9 cellular contexts compared by ENCODE assay signal in genomic region chr12:121789233-121789781, GRCh38. TPM values are rescaled to one million over a fixed set of nuclear protein-coding genes. Genes with fewer than 3 reads are reported as not detected.
DNase-seq lines count a peak whose midpoint lies in the region; ATAC-seq and TF ChIP-seq lines count a peak whose summit lies in the region.
"Had no signal": no experiment of that assay in that cellular context is flagged by ENCODE, and none has a peak within 500 bp of the region (broad histone marks: within the 10 kb centered on the region; RNA-seq: fewer than 3 reads in every experiment).

No MANE protein-coding gene starts in this region.

- no peak for TF ChIP-seq CTCF in breast epithelium (IDR thresholded peaks at IDR 0.05)
- no peak for TF ChIP-seq CTCF in MCF 10A (IDR thresholded peaks at IDR 0.05; ENCODE audit: unreplicated experiment)
- no peak for TF ChIP-seq CTCF in Panc1 (IDR thresholded peaks at IDR 0.05)
- no peak for TF ChIP-seq CTCF in esophagus muscularis mucosa (IDR thresholded peaks at IDR 0.05)
- TF ChIP-seq CTCF in HFFc6 (IDR thresholded peaks at IDR 0.05), result no peak

- H3K4me1 ChIP-seq in breast epithelium (peaks cover 0 to under 1% of the 10 kb centered on the region in 2 donors), Panc1 (ENCODE audit: control insufficient read depth, insufficient read depth, low read length) (peaks cover 54% of the 10 kb centered on the region), esophagus muscularis mucosa (peaks cover 33 to 40% (median 35%) of the 10 kb centered on the region in 4 donors), thymus (ENCODE audit: control insufficient read depth, insufficient read depth, low read length) (peaks cover 43% of the 10 kb centered on the region)

- H3K36me3 ChIP-seq in breast epithelium, result no peaks in the 10 kb centered on the region
- peaks cover 4% of the 10 kb centered on the region; the same call in 1 of the 2 replicates for H3K36me3 ChIP-seq in Panc1 (ENCODE audit: control insufficient read depth, insufficient read depth, low read length)
- no peaks in the 10 kb centered on the region for H3K36me3 ChIP-seq in esophagus muscularis mucosa
- H3K36me3 ChIP-seq in thymus (ENCODE audit: control insufficient read depth, insufficient read depth), result no peaks in the 10 kb centered on the region
- H3K36me3 ChIP-seq: SJSA1 had no signal

- intact Hi-C loops in breast epithelium (cut with DNase I; ENCODE audit: low total_unique reads) (no loop called here), MCF 10A (cut with micrococcal nuclease) (no loop called here), Panc1 (cut with micrococcal nuclease; ENCODE audit: unreplicated experiment) (no loop called here), esophagus muscularis mucosa (cut with DNase I) (no loop called here)

- CTCF ChIA-PET in MCF 10A (lab: Yijun Ruan, JAX), result interaction anchor here (0.6 to 10.6 kb wide), 2 partner anchors 9 to 209 kb away, joined by 3 to 301 read pairs; no protein-coding TSS in a partner anchor
- CTCF ChIA-PET in Panc1 (lab: Charles Lee), result interaction anchor here (0.6 kb wide), 1 partner anchor 13 kb away, joined by 7 read pairs; no protein-coding TSS in a partner anchor

- BruUV-seq in MCF 10A (replicated peaks; lab: Mats Ljungman, UMichigan) (no TSS peak), Panc1 (replicated peaks; lab: Mats Ljungman, UMichigan) (no TSS peak)

- POLR2A ChIA-PET in MCF 10A (lab: Yijun Ruan, JAX) (interaction anchor here (9.2 kb wide), 1 partner anchor 8 kb away, joined by 167 read pairs; the partner anchor contains the start of gene RHOF), Panc1 (lab: Charles Lee) (no interaction called here)

- H3K27me3 ChIP-seq in breast epithelium (no peaks in the 10 kb centered on the region), Panc1 (ENCODE audit: control insufficient read depth, insufficient read depth, low read length) (no peaks in the 10 kb centered on the region), esophagus muscularis mucosa (no peaks in the 10 kb centered on the region), thymus (ENCODE audit: control insufficient read depth, insufficient read depth) (no peaks in the 10 kb centered on the region)
- H3K27me3 ChIP-seq: SJSA1 had no signal

- H3K4me1 Mint-ChIP-seq in MCF 10A (ENCODE audit: insufficient read depth, unreplicated experiment) (peaks cover 36% of the 10 kb centered on the region), HFFc6 (ENCODE audit: low read depth) (peaks cover 36% of the 10 kb centered on the region)

- no peaks in the 10 kb centered on the region for H3K9me3 ChIP-seq in breast epithelium
- no peaks in the 10 kb centered on the region for H3K9me3 ChIP-seq in Panc1 (ENCODE audit: control insufficient read depth, insufficient read depth, low read depth, low read length)
- H3K9me3 ChIP-seq in esophagus muscularis mucosa, result no peaks in the 10 kb centered on the region
- no peaks in the 10 kb centered on the region for H3K9me3 ChIP-seq in thymus (ENCODE audit: control insufficient read depth)

- no peak for TF ChIP-seq POLR2A in breast epithelium (IDR thresholded peaks at IDR 0.05)
- TF ChIP-seq POLR2A in esophagus muscularis mucosa (IDR thresholded peaks at IDR 0.05; ENCODE audit: low read depth), result no peak

- in situ Hi-C loops in Panc1 (cut with HindIII; ENCODE audit: low pct_unique_long_range_greater_than_20kb, low sequenced_read_pairs), result no loop called here

- DNase-seq in breast epithelium (ENCODE audit: low spot score in 2 of 2) (no peak), MCF 10A (ENCODE audit: unreplicated experiment) (no peak), Panc1 (ENCODE audit: low read depth, low spot score) (no peak), esophagus muscularis mucosa (ENCODE audit: extremely low spot score) (no peak), HFFc6 (no peak)

- no peak for TF ChIP-seq EP300 in esophagus muscularis mucosa (IDR thresholded peaks at IDR 0.05)

- 60% methylated on average over 5 of the region's 13 CpGs for WGBS in esophagus muscularis mucosa
- WGBS in thymus, result 9% methylated on average over 13 of the region's 13 CpGs

- H3K27me3 Mint-ChIP-seq in MCF 10A (ENCODE audit: insufficient read depth, unreplicated experiment) (no peaks in the 10 kb centered on the region), HFFc6 (ENCODE audit: insufficient read depth) (peaks cover 6% of the 10 kb centered on the region)

- no peak overlapping the region for H3K27ac Mint-ChIP-seq in MCF 10A (ENCODE audit: low read depth, unreplicated experiment)
- no peak overlapping the region for H3K27ac Mint-ChIP-seq in HFFc6

- no peak overlapping the region for H3K4me3 ChIP-seq in breast epithelium
- H3K4me3 ChIP-seq in Panc1 (ENCODE audit: low read depth in 2 of 2, low read length in 2 of 2), result no peak overlapping the region
- H3K4me3 ChIP-seq in esophagus muscularis mucosa, result no peak overlapping the region
- peak overlapping the region; percentile 42 for H3K4me3 ChIP-seq in thymus (ENCODE audit: low read length)
- H3K4me3 ChIP-seq: SJSA1 had no signal

- ATAC-seq in Panc1 (no peak), HG02759 (IDR thresholded peaks at IDR 0.05; ENCODE audit: unreplicated experiment) (no peak), HG03469 (IDR thresholded peaks at IDR 0.05; ENCODE audit: unreplicated experiment) (no peak)

- H3K36me3 Mint-ChIP-seq in MCF 10A (ENCODE audit: insufficient read depth, unreplicated experiment), result peaks cover 8% of the 10 kb centered on the region
- no peaks in the 10 kb centered on the region for H3K36me3 Mint-ChIP-seq in HFFc6 (ENCODE audit: low read depth)

- H3K27ac ChIP-seq in breast epithelium (peak overlapping the region; percentile 25 to 74), Panc1 (ENCODE audit: low read length) (peak overlapping the region; percentile 72; the same call in 1 of the 2 replicates), esophagus muscularis mucosa (replicated peaks in 1 of 4) (peak overlapping the region; percentile 23 to 67 (median 43)), thymus (ENCODE audit: low read depth) (peak overlapping the region; percentile 98)
- H3K27ac ChIP-seq: SJSA1 had no signal

- no peaks in the 10 kb centered on the region for H3K9me3 Mint-ChIP-seq in MCF 10A (ENCODE audit: unreplicated experiment)
- H3K9me3 Mint-ChIP-seq in HFFc6, result no peaks in the 10 kb centered on the region

- H3K4me3 Mint-ChIP-seq in MCF 10A (ENCODE audit: unreplicated experiment), result no peak overlapping the region
- no peak overlapping the region for H3K4me3 Mint-ChIP-seq in HFFc6

RNA-seq across cellular contexts. Expression of gene RHOF, which starts 4.2 kb away (rescaled TPM):
- 10 to 100 TPM in 2 of 3 donors, 1 to 10 TPM in 1; 5.8 to 13.1 (median 12.0) TPM for total RNA-seq in breast epithelium
- total RNA-seq in MCF 10A (2022), result 9.5 and 11.6 TPM in 2 replicates
- total RNA-seq in Panc1 (2021; ENCODE audit: unreplicated experiment), result 71.8 TPM
- polyA plus RNA-seq in Panc1 (2012; ENCODE audit: insufficient read length), result 81.8 TPM
- total RNA-seq in esophagus muscularis mucosa, result 10 to 100 TPM in 3 of 4 donors, 1 to 10 TPM in 1; 7.0 to 23.2 (median 15.9) TPM
- 12.9 TPM for polyA plus RNA-seq in thymus
- 1 to 10 TPM; 3.2 to 4.2 (median 3.6) TPM for total RNA-seq in HFFc6 (2021; fragmentation: NEBNext Ultra II Directional; extraction: Animal tissue kit (Norgen Biotek cat#: 25700))

RNA-seq across cellular contexts. Expression of gene SETD1B, which starts 14.5 kb away (rescaled TPM):
- 1 to 10 TPM; 4.2 to 7.9 (median 6.1) TPM for total RNA-seq in breast epithelium
- 19.7 and 19.9 TPM in 2 replicates for total RNA-seq in MCF 10A (2022)
- 31.2 TPM for total RNA-seq in Panc1 (2021; ENCODE audit: unreplicated experiment)
- polyA plus RNA-seq in Panc1 (2012; ENCODE audit: insufficient read length), result 24.0 TPM
- total RNA-seq in esophagus muscularis mucosa, result 10 to 100 TPM in 3 of 4 donors, 1 to 10 TPM in 1; 9.4 to 27.1 (median 19.9) TPM
- 11.8 TPM for polyA plus RNA-seq in thymus
- 10 to 100 TPM; 18.5 to 22.0 (median 20.9) TPM for total RNA-seq in HFFc6 (2021; fragmentation: NEBNext Ultra II Directional; extraction: Animal tissue kit (Norgen Biotek cat#: 25700))

Comparison
In these comparisons a context has a peak if more than half of its experiments do, and no peak if none do; other contexts are left out.
1. H3K27ac ChIP-seq: peak in every context shown above with its lines; median percentile 98 in thymus; 72 in Panc1; 50 in breast epithelium; 43 in esophagus muscularis mucosa.